Comparison of ENCODE assay signal across 8 cellular contexts in the genomic region with DNA sequence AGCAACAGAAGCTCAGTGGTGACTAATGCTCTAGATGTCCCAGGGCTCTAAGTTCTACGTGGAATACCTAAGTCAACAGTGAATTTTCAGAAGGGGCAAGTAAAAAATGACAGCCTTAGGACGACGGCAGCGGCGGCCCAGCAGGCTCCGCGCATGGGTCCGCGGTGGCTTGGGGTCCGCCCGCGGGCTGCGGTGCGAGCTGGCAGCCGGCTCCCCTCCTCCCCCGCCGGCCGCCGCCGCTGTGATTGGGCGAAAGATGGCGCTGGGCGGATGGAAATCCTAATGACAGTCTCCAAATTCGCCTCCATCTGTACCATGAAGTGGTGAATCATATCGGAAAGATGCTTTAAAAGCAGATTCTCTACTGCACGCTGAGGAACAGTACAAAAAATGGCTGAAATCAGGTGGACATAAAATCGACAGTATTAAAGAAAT.
A peak's percentile ranks its signal among the peaks of the same experiment; 100 is the strongest.
DNase-seq lines count a peak whose midpoint lies in the region; FAIRE-seq and TF ChIP-seq lines count a peak whose summit lies in the region.

No MANE protein-coding gene starts in this region.

- no peaks in the 10 kb centered on the region for H3K4me1 Mint-ChIP-seq in astrocyte (ENCODE audit: low read depth, unreplicated experiment)

- DNase-seq in HAP-1 (ENCODE audit: low spot score in 2 of 2) (peak; percentile 53 to 76), RCC 7860 (ENCODE audit: low spot score) (peak; percentile 17), astrocyte (ENCODE audit: low read depth) (peak; percentile 61), foreskin melanocyte (no peak), NCI-H1048 (lab: John Stamatoyannopoulos, UW) (no peak)

- H3K79me2 ChIP-seq in ACC112 (ENCODE audit: control insufficient read depth, insufficient read depth, low read length, unreplicated experiment) (no peaks in the 10 kb centered on the region), astrocyte (ENCODE audit: insufficient read depth, low read length) (no peaks in the 10 kb centered on the region)

- no peak overlapping the region for H3K27ac Mint-ChIP-seq in astrocyte (ENCODE audit: unreplicated experiment)

- H3K4me3 Mint-ChIP-seq in astrocyte (ENCODE audit: unreplicated experiment), result peak overlapping the region; percentile 74

- H3K27me3 ChIP-seq in ACC112 (ENCODE audit: insufficient read depth, low read length), result no peaks in the 10 kb centered on the region
- no peaks in the 10 kb centered on the region for H3K27me3 ChIP-seq in HAP-1 (ENCODE audit: low read depth)
- H3K27me3 ChIP-seq in astrocyte (ENCODE audit: insufficient read depth, low read length), result peaks cover 4% of the 10 kb centered on the region
- H3K27me3 ChIP-seq in iPS-18a (ENCODE audit: control insufficient read depth, insufficient read depth, low read length), result peaks cover 4% of the 10 kb centered on the region
- peaks cover 18% of the 10 kb centered on the region for H3K27me3 ChIP-seq in skeletal muscle satellite cell (ENCODE audit: control insufficient read depth, insufficient read depth, low read length)

- no peak for TF ChIP-seq CTCF in astrocyte (IDR thresholded peaks at IDR 0.05; ENCODE audit: insufficient read depth, low read depth, low read length)

- H4K20me1 ChIP-seq in astrocyte (ENCODE audit: insufficient read depth, low read length), result no peaks in the 10 kb centered on the region

- in situ Hi-C loops in HAP-1 (cut with MboI; ENCODE audit: low sequenced_read_pairs), result loop anchor here (25.0 kb wide), 1 partner anchor 209 kb away; no protein-coding TSS in a partner anchor

- peak overlapping the region; percentile 72 for H3K4me3 ChIP-seq in ACC112 (ENCODE audit: low read depth, low read length)
- H3K4me3 ChIP-seq in HAP-1, result peak overlapping the region; percentile 12
- H3K4me3 ChIP-seq in astrocyte (ENCODE audit: insufficient read depth, low read depth, low read length), result peak overlapping the region; percentile 56
- H3K4me3 ChIP-seq in iPS-18a (ENCODE audit: low read length), result peak overlapping the region; percentile 6
- H3K4me3 ChIP-seq in skeletal muscle satellite cell (ENCODE audit: low read length), result peak overlapping the region; percentile 71

- FAIRE-seq in RCC 7860 (lab: Jason Lieb, UNC) (no peak), astrocyte (lab: Jason Lieb, UNC) (peak; percentile 81)

- H3K27me3 Mint-ChIP-seq in astrocyte (ENCODE audit: low read depth, unreplicated experiment), result peaks cover 9% of the 10 kb centered on the region

- H3K4me2 ChIP-seq in astrocyte (ENCODE audit: low read length) (peak overlapping the region; percentile 85), skeletal muscle satellite cell (ENCODE audit: low read length) (peak overlapping the region; percentile 89)

- H3K36me3 ChIP-seq in ACC112 (ENCODE audit: insufficient read depth, low read length), result no peaks in the 10 kb centered on the region
- no peaks in the 10 kb centered on the region for H3K36me3 ChIP-seq in HAP-1 (replicated peaks)
- H3K36me3 ChIP-seq in astrocyte (ENCODE audit: insufficient read depth, low read length), result no peaks in the 10 kb centered on the region
- H3K36me3 ChIP-seq in iPS-18a (ENCODE audit: control insufficient read depth, low read depth, low read length), result no peaks in the 10 kb centered on the region
- no peaks in the 10 kb centered on the region for H3K36me3 ChIP-seq in skeletal muscle satellite cell (ENCODE audit: insufficient read depth, low read length)

- peaks cover 19% of the 10 kb centered on the region for H3K4me1 ChIP-seq in ACC112 (ENCODE audit: control insufficient read depth, insufficient read depth, low read length, unreplicated experiment)
- H3K4me1 ChIP-seq in HAP-1, result peaks cover 15% of the 10 kb centered on the region
- H3K4me1 ChIP-seq in astrocyte (ENCODE audit: insufficient read depth, low read length), result peaks cover 3% of the 10 kb centered on the region
- H3K4me1 ChIP-seq in iPS-18a (ENCODE audit: control insufficient read depth, low read depth, low read length), result no peaks in the 10 kb centered on the region
- H3K4me1 ChIP-seq in skeletal muscle satellite cell (ENCODE audit: control insufficient read depth, insufficient read depth, low read length), result peaks cover 4% of the 10 kb centered on the region

- no peaks in the 10 kb centered on the region for H3K36me3 Mint-ChIP-seq in astrocyte (ENCODE audit: low read depth, unreplicated experiment)

- no peaks in the 10 kb centered on the region for H3K9me3 ChIP-seq in HAP-1
- no peaks in the 10 kb centered on the region for H3K9me3 ChIP-seq in astrocyte (ENCODE audit: insufficient read depth, low read depth, low read length)
- no peaks in the 10 kb centered on the region for H3K9me3 ChIP-seq in iPS-18a (ENCODE audit: control insufficient read depth, low read depth, low read length)
- H3K9me3 ChIP-seq in skeletal muscle satellite cell (replicated peaks; ENCODE audit: low read length), result no peaks in the 10 kb centered on the region

- H3K27ac ChIP-seq in ACC112 (ENCODE audit: low read depth, low read length) (peak overlapping the region; percentile 69), astrocyte (ENCODE audit: low read depth, low read length) (peak overlapping the region; percentile 36), iPS-18a (ENCODE audit: low read length) (no peak overlapping the region)

- H3K9ac ChIP-seq in astrocyte (ENCODE audit: low read length) (peak overlapping the region; percentile 70), iPS-18a (ENCODE audit: low read length) (no peak overlapping the region), skeletal muscle satellite cell (ENCODE audit: low read depth, low read length) (peak overlapping the region; percentile 63)

- H3K9me3 Mint-ChIP-seq in astrocyte (ENCODE audit: unreplicated experiment), result no peaks in the 10 kb centered on the region

- peak overlapping the region; percentile 71 for H2AFZ ChIP-seq in ACC112 (ENCODE audit: low read length, unreplicated experiment)
- peak overlapping the region; percentile 46 for H2AFZ ChIP-seq in astrocyte (ENCODE audit: low read depth, low read length)

Comparison
In these comparisons a context has a peak if more than half of its experiments do, and no peak if none do; other contexts are left out.
1. H3K4me3 ChIP-seq: peak in every context shown above with its lines; median percentile 72 in ACC112; 71 in skeletal muscle satellite cell; 56 in astrocyte; 12 in HAP-1; 6 in iPS-18a.
2. DNase-seq: peak in HAP-1 (2 of 2), RCC 7860 (single experiment) and astrocyte (single experiment); none in foreskin melanocyte (single experiment) and NCI-H1048 (single experiment).